9 cellular contexts compared by ENCODE assay signal in genomic region chr19:6091771-6092291, GRCh38. TPM values are rescaled to one million over a fixed set of nuclear protein-coding genes. Genes with fewer than 3 reads are reported as not detected.
DNase-seq lines count a peak whose midpoint lies in the region; ATAC-seq and TF ChIP-seq lines count a peak whose summit lies in the region.
"Had no signal": no experiment of that assay in that cellular context is flagged by ENCODE, and none has a peak within 500 bp of the region (broad histone marks: within the 10 kb centered on the region; RNA-seq: fewer than 3 reads in every experiment).

No MANE protein-coding gene starts in this region.

- peak overlapping the region; percentile 91 for H3K4me2 ChIP-seq in mammary epithelial cell (ENCODE audit: insufficient read depth, low read depth, low read length)

- peaks cover 5% of the 10 kb centered on the region for H3K27me3 Mint-ChIP-seq in HFFc6 (ENCODE audit: insufficient read depth)
- no peaks in the 10 kb centered on the region for H3K27me3 Mint-ChIP-seq in stimulated activated memory B cell treated with anti-CD40 and anti-IgM and Interleukin-4, amounts not matched to agents 10 μg/mL and 1 μg/mL and 100 μg/mL, for 72 hours

- intact Hi-C loops in mammary epithelial cell (cut with micrococcal nuclease), result loop anchor here (1.0 to 2.0 kb wide), 3 partner anchors 11 to 35 kb away; no protein-coding TSS in a partner anchor

- H3K36me3 ChIP-seq in mammary epithelial cell (ENCODE audit: insufficient read depth, low read length), result no peaks in the 10 kb centered on the region

- no peaks in the 10 kb centered on the region for H3K9me3 Mint-ChIP-seq in HFFc6
- H3K9me3 Mint-ChIP-seq in stimulated activated memory B cell treated with anti-CD40 and anti-IgM and Interleukin-4, amounts not matched to agents 10 μg/mL and 1 μg/mL and 100 μg/mL, for 72 hours, result no peaks in the 10 kb centered on the region

- H2AFZ ChIP-seq in mammary epithelial cell (ENCODE audit: low read depth, low read length), result peak overlapping the region; percentile 30

- DNase-seq in HFFc6 (peak; percentile 17), mammary epithelial cell (no peak), left kidney (ENCODE audit: low read depth, low spot score) (peak; percentile 42), NCI-H2107 treated with DMSO at 0.1 percent for 48 hours (lab: John Stamatoyannopoulos, UW; ENCODE audit: unreplicated experiment) (no peak), GM13976 (ENCODE audit: low spot score) (no peak), left lobe of liver (ENCODE audit: low spot score) (no peak), LoVo (ENCODE audit: low spot score) (no peak)
- DNase-seq: hippocampal formation had no signal

- 10% methylated on average over 6 of the region's 8 CpGs for WGBS in mammary epithelial cell (ENCODE audit: low coverage, missing lambda C conversion rate)

- peak overlapping the region; percentile 96 for H3K9ac ChIP-seq in mammary epithelial cell (ENCODE audit: insufficient read depth, low read length)

- peak overlapping the region; percentile 30 to 50 (median 45) for H3K4me3 ChIP-seq in mammary epithelial cell (replicated peaks in 1 of 3; ENCODE audit: insufficient read depth in 1 of 3, low read depth in 2 of 3, low read length in 3 of 3)

- H3K27ac ChIP-seq in mammary epithelial cell (ENCODE audit: insufficient read depth, low read depth, low read length), result peak overlapping the region; percentile 99

- TSS peak; percentile 72 for BruUV-seq in mammary epithelial cell (replicated peaks; lab: Mats Ljungman, UMichigan)

- CTCF ChIA-PET in mammary epithelial cell (lab: Charles Lee; ENCODE audit: low non-redundant PET), result interaction anchor here (0.6 kb wide), 1 partner anchor 21 kb away, joined by 3 read pairs; no protein-coding TSS in a partner anchor

- peaks cover 4% of the 10 kb centered on the region; the same call in 1 of the 2 replicates for H3K36me3 Mint-ChIP-seq in HFFc6 (ENCODE audit: low read depth)
- no peaks in the 10 kb centered on the region for H3K36me3 Mint-ChIP-seq in stimulated activated memory B cell treated with anti-CD40 and anti-IgM and Interleukin-4, amounts not matched to agents 10 μg/mL and 1 μg/mL and 100 μg/mL, for 72 hours

- H3K27me3 ChIP-seq in mammary epithelial cell (ENCODE audit: insufficient read depth, low read length), result no peaks in the 10 kb centered on the region

- dilution Hi-C loops in mammary epithelial cell (cut with HindIII; ENCODE audit: low sequenced_read_pairs), result no loop called here

- H3K4me1 Mint-ChIP-seq in HFFc6 (ENCODE audit: low read depth), result peaks cover 57% of the 10 kb centered on the region
- peaks cover 18% of the 10 kb centered on the region for H3K4me1 Mint-ChIP-seq in stimulated activated memory B cell treated with anti-CD40 and anti-IgM and Interleukin-4, amounts not matched to agents 10 μg/mL and 1 μg/mL and 100 μg/mL, for 72 hours

- in situ Hi-C loops in mammary epithelial cell (cut with MboI; ENCODE audit: low sequenced_read_pairs in 2 of 2) (no loop called here), GM13976 (cut with MboI; ENCODE audit: low sequenced_read_pairs, unreplicated experiment) (no loop called here)

- H3K4me3 Mint-ChIP-seq in HFFc6, result peak overlapping the region; percentile 82
- H3K4me3 Mint-ChIP-seq in stimulated activated memory B cell treated with anti-CD40 and anti-IgM and Interleukin-4, amounts not matched to agents 10 μg/mL and 1 μg/mL and 100 μg/mL, for 72 hours, result no peak overlapping the region

- H4K20me1 ChIP-seq in mammary epithelial cell (ENCODE audit: insufficient read depth, low read length), result no peaks in the 10 kb centered on the region

- no peak for ATAC-seq in stimulated activated memory B cell treated with anti-CD40 and anti-IgM and Interleukin-4, amounts not matched to agents 10 μg/mL and 1 μg/mL and 100 μg/mL, for 72 hours
- no peak for ATAC-seq in left lobe of liver

- H3K79me2 ChIP-seq in mammary epithelial cell (ENCODE audit: insufficient read depth, low read length), result peaks cover 54% of the 10 kb centered on the region

- peaks cover 50% of the 10 kb centered on the region for H3K4me1 ChIP-seq in mammary epithelial cell (ENCODE audit: insufficient read depth, low read length)

- peak overlapping the region; percentile 99 for H3K27ac Mint-ChIP-seq in HFFc6
- peak overlapping the region; percentile 28 for H3K27ac Mint-ChIP-seq in stimulated activated memory B cell treated with anti-CD40 and anti-IgM and Interleukin-4, amounts not matched to agents 10 μg/mL and 1 μg/mL and 100 μg/mL, for 72 hours

- TF ChIP-seq CTCF in HFFc6 (IDR thresholded peaks at IDR 0.05), result no peak
- TF ChIP-seq CTCF in mammary epithelial cell (conservative IDR thresholded peaks at IDR 0.05 in 1 of 2, IDR thresholded peaks at IDR 0.05 in 1 of 2; ENCODE audit: extremely low read depth in 1 of 2, insufficient read depth in 1 of 2, low read depth in 1 of 2, low read length in 2 of 2), result no peak
- no peak for TF ChIP-seq CTCF in GM13976 (IDR thresholded peaks at IDR 0.05; ENCODE audit: borderline replicate concordance, control extremely low read depth, extremely low read depth, insufficient read depth, missing control alignments)

- H3K9me3 ChIP-seq in mammary epithelial cell (replicated peaks; ENCODE audit: insufficient read depth, low read length), result no peaks in the 10 kb centered on the region

RNA-seq across cellular contexts. Expression of gene RFX2, which starts 18.5 kb away (rescaled TPM):
- total RNA-seq in HFFc6 (2021; fragmentation: NEBNext Ultra II Directional; extraction: Animal tissue kit (Norgen Biotek cat#: 25700)), result 1 to 10 TPM; 6.3 to 9.5 (median 6.9) TPM
- total RNA-seq in mammary epithelial cell (10 to 100 TPM in 1 of 2 donors, 1 to 10 TPM in 1; 6.5 to 15.6 TPM), left lobe of liver (2.3 TPM)
- polyA plus RNA-seq in mammary epithelial cell, result 8.2 TPM
- 48.1 TPM for polyA minus RNA-seq in mammary epithelial cell

RNA-seq across cellular contexts. Expression of gene ACSBG2, which starts 43.6 kb away (rescaled TPM):
- total RNA-seq in HFFc6 (2021; fragmentation: NEBNext Ultra II Directional; extraction: Animal tissue kit (Norgen Biotek cat#: 25700)), result not detected
- not detected for total RNA-seq in mammary epithelial cell
- polyA plus RNA-seq in mammary epithelial cell, result not detected
- polyA minus RNA-seq in mammary epithelial cell, result not detected
- total RNA-seq in left lobe of liver, result not detected

Comparison
In these comparisons a context has a peak if more than half of its experiments do, and no peak if none do; other contexts are left out.
1. DNase-seq: peak in HFFc6 (single experiment) and left kidney (single experiment); none in mammary epithelial cell (single experiment), NCI-H2107 treated with DMSO at 0.1 percent for 48 hours (single experiment), GM13976 (single experiment), left lobe of liver (single experiment) and LoVo (single experiment).